ENCODE assay signal across 16 cellular contexts in the genomic region with DNA sequence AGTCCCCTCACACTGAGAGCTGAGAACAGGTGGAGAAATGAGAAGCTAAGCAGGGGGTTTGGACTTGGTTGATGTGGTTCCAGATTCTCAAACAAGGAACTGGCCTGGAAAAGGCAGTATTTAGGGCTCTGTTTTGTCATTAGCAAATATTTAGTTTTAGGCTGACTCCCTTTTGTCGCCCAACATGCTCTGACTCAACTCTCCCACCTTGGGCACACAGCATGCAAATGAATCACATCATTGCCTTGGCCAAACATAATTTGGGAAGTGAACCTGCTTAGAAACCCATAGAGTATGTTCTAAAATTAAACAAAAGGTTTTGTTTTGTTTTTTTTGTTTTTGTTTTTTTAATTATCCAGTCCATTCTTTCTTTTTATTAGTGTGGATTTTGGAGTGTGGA. TPM values are rescaled to one million over a fixed set of nuclear protein-coding genes. Genes with fewer than 3 reads are reported as not detected.
DNase-seq lines count a peak whose midpoint lies in the region; ATAC-seq and TF ChIP-seq lines count a peak whose summit lies in the region.
"Had no signal": no experiment of that assay in that cellular context is flagged by ENCODE, and none has a peak within 500 bp of the region (broad histone marks: within the 10 kb centered on the region; RNA-seq: fewer than 3 reads in every experiment).

No MANE protein-coding gene starts in this region.

- intact Hi-C loops in PC-9 (cut with micrococcal nuclease; ENCODE audit: unreplicated experiment) (no loop called here), left colon (cut with DNase I, micrococcal nuclease) (no loop called here)

- no peaks in the 10 kb centered on the region for H3K9me3 ChIP-seq in PC-9 (ENCODE audit: insufficient read depth, low read depth)
- H3K9me3 ChIP-seq in mucosa of stomach (ENCODE audit: control insufficient read depth, low read length): no peaks in the 10 kb centered on the region
- H3K9me3 ChIP-seq: colonic mucosa had no signal

- H2AFZ ChIP-seq in PC-9: no peak overlapping the region

- POLR2A ChIA-PET in PC-9 (lab: Charles Lee; ENCODE audit: unreplicated experiment): no interaction called here

- no peak for ATAC-seq in left colon
- no peak for ATAC-seq in HG03139 (IDR thresholded peaks at IDR 0.05; ENCODE audit: unreplicated experiment)
- ATAC-seq in GM21576 (IDR thresholded peaks at IDR 0.05; ENCODE audit: unreplicated experiment): no peak
- ATAC-seq: CD8-positive, alpha-beta T cell had no signal

- CTCF ChIA-PET in PC-9 (lab: Charles Lee): interaction anchor here (0.5 kb wide), 1 partner anchor 21 kb away, joined by 7 read pairs; no protein-coding TSS in a partner anchor

- DNase-seq in SIG-M5 treated with dmso at 0.1 percent for 504 hours (lab: John Stamatoyannopoulos, UW; ENCODE audit: unreplicated experiment): peak; percentile 42
- no peak for DNase-seq in SIG-M5 (lab: John Stamatoyannopoulos, UW)
- peak in 1 of 2 experiments; percentile 79 for DNase-seq in PC-9
- no peak for DNase-seq in left colon
- no peak for DNase-seq in GM19240 (ENCODE audit: insufficient read length, low spot score)
- DNase-seq: activated CD4-positive, alpha-beta T cell treated with anti-CD3 and anti-CD28 coated beads for 48 hours; CD8-positive, alpha-beta T cell; colonic mucosa; EL; NCI-H1436 treated with DMSO at 0.1 percent for 48 hours; NK-92 treated with Interleukin-12 subunit alpha and Interleukin-12 subunit beta, amount 100 ng/mL, for 24 hours had no signal

- peak overlapping the region; percentile 42 for H3K4me2 ChIP-seq in PC-9

- H3K4me3 ChIP-seq in PC-9 (no peak overlapping the region), mucosa of stomach (ENCODE audit: low read length) (no peak overlapping the region)
- H3K4me3 ChIP-seq: colonic mucosa, lung had no signal

- H3K4me1 ChIP-seq in PC-9 (replicated peaks; ENCODE audit: insufficient read depth) (peaks cover 59% of the 10 kb centered on the region), mucosa of stomach (ENCODE audit: control insufficient read depth, insufficient read depth, low read length) (peaks cover 75% of the 10 kb centered on the region)
- H3K4me1 ChIP-seq: colonic mucosa had no signal

- BruUV-seq in PC-9 (replicated peaks; lab: Mats Ljungman, UMichigan): no TSS peak

- no peaks in the 10 kb centered on the region for H3K27me3 ChIP-seq in PC-9 (ENCODE audit: insufficient read depth, low read depth)
- H3K27me3 ChIP-seq in mucosa of stomach (ENCODE audit: control insufficient read depth, insufficient read depth, low read length): no peaks in the 10 kb centered on the region
- H3K27me3 ChIP-seq: colonic mucosa had no signal

- no peak for TF ChIP-seq CTCF in PC-9 (conservative IDR thresholded peaks at IDR 0.05)

- H3K9ac ChIP-seq in mucosa of stomach (ENCODE audit: low read length): peak overlapping the region; percentile 61

- H3F3A ChIP-seq in PC-9 (ENCODE audit: insufficient read depth, low read depth): peaks cover 32% of the 10 kb centered on the region

- H3K9me2 ChIP-seq in PC-9 (ENCODE audit: insufficient read depth): no peaks in the 10 kb centered on the region

- H3K36me3 ChIP-seq in PC-9 (ENCODE audit: low read depth) (no peaks in the 10 kb centered on the region), mucosa of stomach (ENCODE audit: control insufficient read depth, insufficient read depth, low read length) (no peaks in the 10 kb centered on the region)
- H3K36me3 ChIP-seq: colonic mucosa had no signal

- no peak overlapping the region; the same call in 1 of the 2 replicates for H3K27ac ChIP-seq in PC-9
- H3K27ac ChIP-seq: colonic mucosa had no signal

- no peaks in the 10 kb centered on the region for H3K79me2 ChIP-seq in PC-9 (ENCODE audit: low read depth)

- H4K20me1 ChIP-seq in PC-9 (ENCODE audit: insufficient read depth): no peaks in the 10 kb centered on the region

RNA-seq across cellular contexts. Expression of a gene that starts 9.5 kb away (rescaled TPM):
- 71.2 and 72.9 TPM in 2 replicates for total RNA-seq in PC-9 (2021)
- 10 to 100 TPM; 40.5 to 52.6 TPM for total RNA-seq in left colon

RNA-seq across cellular contexts. Expression of a gene that starts 25.7 kb away (rescaled TPM):
- total RNA-seq in PC-9 (2021) (not detected in 2 replicates), left colon (1 to 10 TPM in 1 of 2 donors, under 1 TPM in 1; 0.45 to 2.4 TPM)
- total RNA-seq: activated T-helper 2 cell treated with anti-CD3 and anti-CD28 coated beads, Interferon-gamma antibody, Interleukin-2, Interleukin-4, amounts not matched to agents 10 μg/mL and 5 μg/mL and 100 μg/mL, durations not matched to agents 14 hours and 24 hours and 36 hours; CD8-positive, alpha-beta T cell had no signal
